15 cellular contexts compared by ENCODE assay signal in the genomic region with DNA sequence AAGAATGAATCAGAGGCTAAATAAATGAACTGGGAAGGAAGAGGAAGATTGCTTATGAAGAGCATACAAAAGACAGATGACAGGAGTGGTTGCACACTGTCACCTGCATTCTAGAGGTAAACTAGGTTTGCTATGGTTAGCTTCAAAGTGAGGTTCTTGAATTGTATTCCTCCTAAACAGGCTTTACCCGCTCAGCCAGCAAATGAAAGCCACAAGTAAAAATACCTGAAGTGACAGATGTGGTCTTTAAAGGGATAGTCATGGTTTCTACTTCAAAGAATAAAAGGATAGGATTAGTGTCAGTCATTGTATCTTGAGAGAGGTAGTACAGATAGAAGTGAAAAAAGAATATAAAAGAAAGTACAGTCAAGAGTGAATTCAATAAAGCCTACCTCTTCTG. TPM values are rescaled to one million over a fixed set of nuclear protein-coding genes. Genes with fewer than 3 reads are reported as not detected.
DNase-seq lines count a peak whose midpoint lies in the region; ATAC-seq and TF ChIP-seq lines count a peak whose summit lies in the region.
"Had no signal": no experiment of that assay in that cellular context is flagged by ENCODE, and none has a peak within 500 bp of the region (broad histone marks: within the 10 kb centered on the region; RNA-seq: fewer than 3 reads in every experiment).

No MANE protein-coding gene starts in this region.

- H3K9me3 ChIP-seq in SU-DHL-6 (ENCODE audit: insufficient read depth, low read length) (no peaks in the 10 kb centered on the region), iPS-20b (ENCODE audit: insufficient read depth, low read depth, low read length) (peaks cover 15% of the 10 kb centered on the region), left ventricle myocardium inferior (replicated peaks) (peaks cover 13% of the 10 kb centered on the region), MG63 (no peaks in the 10 kb centered on the region; the same call in 1 of the 2 replicates), colonic mucosa (no peaks in the 10 kb centered on the region)

- ATAC-seq in GM18498 (IDR thresholded peaks at IDR 0.05; ENCODE audit: unreplicated experiment) (peak; percentile 58), GM21723 (IDR thresholded peaks at IDR 0.05; ENCODE audit: unreplicated experiment) (peak; percentile 56)
- ATAC-seq: activated CD8-positive, alpha-beta memory T cell treated with anti-CD3 and anti-CD28 coated beads, Interleukin-2, amount 10 ng/mL, durations not matched to agents 7 days and 5 days had no signal

- H3K4me3 ChIP-seq in SU-DHL-6 (ENCODE audit: insufficient read depth, low read length, poor library complexity, severe bottlenecking) (no peak overlapping the region), iPS-20b (ENCODE audit: low read length) (peak overlapping the region; percentile 15; the same call in 1 of the 2 replicates), left ventricle myocardium inferior (no peak overlapping the region), MG63 (no peak overlapping the region), colonic mucosa (no peak overlapping the region)
- H3K4me3 ChIP-seq: ascending aorta, tibial nerve had no signal

- DNase-seq in left ventricle myocardium inferior, result no peak
- DNase-seq in MG63, result no peak
- no peak for DNase-seq in NCI-H2196 treated with DMSO at 0.1 percent for 48 hours (lab: John Stamatoyannopoulos, UW; ENCODE audit: unreplicated experiment)
- no peak for DNase-seq in colonic mucosa
- DNase-seq: activated CD8-positive, alpha-beta memory T cell treated with anti-CD3 and anti-CD28 coated beads, Interleukin-2, amount 10 ng/mL, durations not matched to agents 7 days and 5 days; foreskin melanocyte; midbrain; NCI-H2171; stimulated activated CD4-positive, alpha-beta T cell treated with anti-CD3 and anti-CD28 coated beads, Interleukin-12 subunit alpha, Interleukin-12 subunit beta, amount 100 ng/mL, for 4 hours had no signal

- intact Hi-C loops in left ventricle myocardium inferior (cut with micrococcal nuclease) (no loop called here), colonic mucosa (cut with DNase I) (no loop called here)

- H3K4me2 ChIP-seq in SU-DHL-6 (ENCODE audit: low read depth, low read length, poor library complexity, severe bottlenecking), result peak overlapping the region; percentile 33

- H3K9me2 ChIP-seq in SU-DHL-6 (replicated peaks; ENCODE audit: insufficient read depth, low read length), result no peaks in the 10 kb centered on the region

- H3K79me2 ChIP-seq in SU-DHL-6 (ENCODE audit: insufficient read depth, low read length), result 0 out of 2 replicates have a peak, but pooled peaks cover 12% of the 10 kb centered on the region

- no peaks in the 10 kb centered on the region for H3F3A ChIP-seq in SU-DHL-6 (ENCODE audit: insufficient read depth)

- H3K27me3 ChIP-seq in SU-DHL-6 (ENCODE audit: low read length), result no peaks in the 10 kb centered on the region
- no peaks in the 10 kb centered on the region for H3K27me3 ChIP-seq in iPS-20b (ENCODE audit: insufficient read depth, low read length)
- no peaks in the 10 kb centered on the region for H3K27me3 ChIP-seq in left ventricle myocardium inferior (ENCODE audit: low read depth)
- H3K27me3 ChIP-seq in MG63, result no peaks in the 10 kb centered on the region
- no peaks in the 10 kb centered on the region for H3K27me3 ChIP-seq in colonic mucosa
- H3K27me3 ChIP-seq: ascending aorta, tibial nerve had no signal

- H2AFZ ChIP-seq in SU-DHL-6 (ENCODE audit: low read depth, low read length, severe bottlenecking), result no peak overlapping the region

- H3K9ac ChIP-seq in SU-DHL-6 (ENCODE audit: low read length), result no peak overlapping the region; the same call in 1 of the 2 replicates
- peak overlapping the region; percentile 56; the same call in 1 of the 2 replicates for H3K9ac ChIP-seq in iPS-20b (ENCODE audit: low read depth, low read length)
- no peak overlapping the region for H3K9ac ChIP-seq in colonic mucosa (ENCODE audit: low read depth in 2 of 2, low read length in 2 of 2)

- TF ChIP-seq CTCF in SU-DHL-6 (IDR thresholded peaks at IDR 0.05; ENCODE audit: insufficient read depth, low read length, poor library complexity, severe bottlenecking) (no peak), left ventricle myocardium inferior (IDR thresholded peaks at IDR 0.05; ENCODE audit: borderline replicate concordance) (no peak), colonic mucosa (IDR thresholded peaks at IDR 0.05) (no peak)

- H3K36me3 ChIP-seq in SU-DHL-6 (ENCODE audit: low read length), result peaks cover 20% of the 10 kb centered on the region
- peaks cover 7% of the 10 kb centered on the region; the same call in 1 of the 2 replicates for H3K36me3 ChIP-seq in iPS-20b (ENCODE audit: insufficient read depth, low read depth, low read length)
- H3K36me3 ChIP-seq in left ventricle myocardium inferior, result no peaks in the 10 kb centered on the region
- no peaks in the 10 kb centered on the region for H3K36me3 ChIP-seq in MG63
- no peaks in the 10 kb centered on the region for H3K36me3 ChIP-seq in colonic mucosa
- H3K36me3 ChIP-seq: ascending aorta had no signal

- H3K27ac ChIP-seq in SU-DHL-6 (ENCODE audit: low read depth, low read length) (peak overlapping the region; percentile 34), iPS-20b (ENCODE audit: low read length) (peak overlapping the region; percentile 59), left ventricle myocardium inferior (replicated peaks) (no peak overlapping the region), colonic mucosa (no peak overlapping the region)
- H3K27ac ChIP-seq: ascending aorta, tibial nerve had no signal

- no peaks in the 10 kb centered on the region for H4K20me1 ChIP-seq in SU-DHL-6 (ENCODE audit: low read depth, low read length)

- peaks cover 37% of the 10 kb centered on the region for H3K4me1 ChIP-seq in iPS-20b (ENCODE audit: insufficient read depth, low read length)
- H3K4me1 ChIP-seq in left ventricle myocardium inferior, result peaks cover 11% of the 10 kb centered on the region
- no peaks in the 10 kb centered on the region for H3K4me1 ChIP-seq in colonic mucosa
- H3K4me1 ChIP-seq: ascending aorta, tibial nerve had no signal

RNA-seq across cellular contexts. Expression of a gene that starts 32.4 kb away (rescaled TPM):
- total RNA-seq in left ventricle myocardium inferior, result 363 TPM
- 170 and 232 TPM in 2 replicates for total RNA-seq in MG63 (2014; rRNA removed; shearing (Covaris generic); ENCODE audit: low replicate concordance)
- total RNA-seq in colonic mucosa, result 100 to 1,000 TPM; 308 to 637 TPM

Comparison
In these comparisons a context has a peak if more than half of its experiments do, and no peak if none do; other contexts are left out.
1. H3K27ac ChIP-seq: peak in SU-DHL-6 (single experiment) and iPS-20b (single experiment); none in left ventricle myocardium inferior (single experiment) and colonic mucosa (single experiment).